Comparison of ENCODE assay signal across 26 cellular contexts in genomic region chr12:112314981-112315380, GRCh38.
DNase-seq lines count a peak whose midpoint lies in the region; ATAC-seq and TF ChIP-seq lines count a peak whose summit lies in the region.
"Had no signal": no experiment of that assay in that cellular context is flagged by ENCODE, and none has a peak within 500 bp of the region (broad histone marks: within the 10 kb centered on the region; RNA-seq: fewer than 3 reads in every experiment).

No MANE protein-coding gene starts in this region.

- peaks cover 5% of the 10 kb centered on the region for H3K36me3 Mint-ChIP-seq in HFFc6 (ENCODE audit: low read depth)

- ATAC-seq in GM18909 (IDR thresholded peaks at IDR 0.05; ENCODE audit: poor library complexity, unreplicated experiment) (no peak), HG03342 (IDR thresholded peaks at IDR 0.05; ENCODE audit: unreplicated experiment) (no peak), HG02623 (IDR thresholded peaks at IDR 0.05; ENCODE audit: unreplicated experiment) (no peak)
- ATAC-seq: A549; left lung; stimulated activated naive B cell treated with anti-CD40 and anti-IgM and Interleukin-4, amounts not matched to agents 10 μg/mL and 1 μg/mL and 100 μg/mL, for 72 hours had no signal

- no peaks in the 10 kb centered on the region; the same call in 1 of the 2 replicates for H3K27me3 Mint-ChIP-seq in HFFc6 (ENCODE audit: insufficient read depth)
- H3K27me3 Mint-ChIP-seq: activated CD4-positive, alpha-beta T cell treated with anti-CD3 and anti-CD28 coated beads, Interleukin-2, amount 10 ng/mL, durations not matched to agents 24 days and 14 days; central memory CD8-positive, alpha-beta T cell; IgD-negative memory B cell; naive B cell; stimulated activated naive B cell treated with anti-CD40 and anti-IgM and Interleukin-4, amounts not matched to agents 10 μg/mL and 1 μg/mL and 100 μg/mL, for 72 hours had no signal

- no peak overlapping the region for H3K4me3 Mint-ChIP-seq in HFFc6
- H3K4me3 Mint-ChIP-seq: activated CD4-positive, alpha-beta T cell treated with anti-CD3 and anti-CD28 coated beads, Interleukin-2, amount 10 ng/mL, durations not matched to agents 24 days and 14 days; central memory CD8-positive, alpha-beta T cell; IgD-negative memory B cell; naive B cell; stimulated activated naive B cell treated with anti-CD40 and anti-IgM and Interleukin-4, amounts not matched to agents 10 μg/mL and 1 μg/mL and 100 μg/mL, for 72 hours; T-helper 2 cell treated with Interferon-gamma antibody and Interleukin-4, amounts not matched to agents 5 μg/mL and 100 μg/mL, for 36 hours had no signal

- H3K9me3 Mint-ChIP-seq in HFFc6, result no peaks in the 10 kb centered on the region
- H3K9me3 Mint-ChIP-seq: activated CD4-positive, alpha-beta T cell treated with anti-CD3 and anti-CD28 coated beads, Interleukin-2, amount 10 ng/mL, durations not matched to agents 24 days and 14 days; central memory CD8-positive, alpha-beta T cell; IgD-negative memory B cell; naive B cell; stimulated activated naive B cell treated with anti-CD40 and anti-IgM and Interleukin-4, amounts not matched to agents 10 μg/mL and 1 μg/mL and 100 μg/mL, for 72 hours; T-helper 2 cell treated with Interferon-gamma antibody and Interleukin-4, amounts not matched to agents 5 μg/mL and 100 μg/mL, for 36 hours had no signal

- peaks cover 16% of the 10 kb centered on the region for H3K4me1 Mint-ChIP-seq in HFFc6 (ENCODE audit: low read depth)
- H3K4me1 Mint-ChIP-seq: activated CD4-positive, alpha-beta T cell treated with anti-CD3 and anti-CD28 coated beads, Interleukin-2, amount 10 ng/mL, durations not matched to agents 24 days and 14 days had no signal

- DNase-seq in A172 (ENCODE audit: low spot score), result peak; percentile 7
- peak; percentile 8 for DNase-seq in HFFc6
- DNase-seq in amniotic epithelial cell (ENCODE audit: low read depth), result peak; percentile 51
- peak; percentile 40 for DNase-seq in glomerular visceral epithelial cell (ENCODE audit: extremely low spot score)
- no peak for DNase-seq in NOMO-1 (lab: John Stamatoyannopoulos, UW; ENCODE audit: unreplicated experiment in 2 of 2)
- DNase-seq: activated CD4-positive, alpha-beta T cell treated with anti-CD3 and anti-CD28 coated beads, Interleukin-2, amount 10 ng/mL, durations not matched to agents 24 days and 14 days; activated naive CD4-positive, alpha-beta T cell; activated T-cell treated with anti-CD3 and anti-CD28 coated beads, Interleukin-2, amount 50 U/mL, for 48 hours; amygdala; erythroblast; foreskin fibroblast; left lung; naive B cell; NCI-H1436; NCI-H2171; NCI-H526; retina; stimulated activated CD4-positive, alpha-beta T cell treated with anti-CD3 and anti-CD28 coated beads, Interleukin-4, amount 100 ng/mL, for 1 hour; stimulated activated naive B cell treated with anti-CD40 and anti-IgM and Interleukin-4, amounts not matched to agents 10 μg/mL and 1 μg/mL and 100 μg/mL, for 72 hours had no signal

- no peak overlapping the region for H3K27ac Mint-ChIP-seq in HFFc6
- H3K27ac Mint-ChIP-seq: activated CD4-positive, alpha-beta T cell treated with anti-CD3 and anti-CD28 coated beads, Interleukin-2, amount 10 ng/mL, durations not matched to agents 24 days and 14 days; naive B cell; stimulated activated naive B cell treated with anti-CD40 and anti-IgM and Interleukin-4, amounts not matched to agents 10 μg/mL and 1 μg/mL and 100 μg/mL, for 72 hours; T-helper 2 cell treated with Interferon-gamma antibody and Interleukin-4, amounts not matched to agents 5 μg/mL and 100 μg/mL, for 36 hours had no signal

- no peak for TF ChIP-seq CTCF in HFFc6 (IDR thresholded peaks at IDR 0.05)

Comparison
In these comparisons a context has a peak if more than half of its experiments do, and no peak if none do; other contexts are left out.
1. DNase-seq: peak in A172 (single experiment), HFFc6 (single experiment), amniotic epithelial cell (single experiment) and glomerular visceral epithelial cell (single experiment); none in NOMO-1 (0 of 2).